Comparison of ENCODE assay signal across 25 cellular contexts in genomic region chr15:39145854-39146253, GRCh38.
A peak's percentile ranks its signal among the peaks of the same experiment; 100 is the strongest.
DNase-seq lines count a peak whose midpoint lies in the region; ATAC-seq and TF ChIP-seq lines count a peak whose summit lies in the region.
"Had no signal": no experiment of that assay in that cellular context is flagged by ENCODE, and none has a peak within 500 bp of the region (broad histone marks: within the 10 kb centered on the region; RNA-seq: fewer than 3 reads in every experiment).

No MANE protein-coding gene starts in this region.

- no peak overlapping the region for H3K27ac ChIP-seq in IMR-90 (ENCODE audit: insufficient read depth, low read length)
- H3K27ac ChIP-seq: esophagus squamous epithelium, left ventricle myocardium inferior, SK-N-MC, vagina, VCaP had no signal

- no peak overlapping the region for H2AK9ac ChIP-seq in IMR-90 (replicated peaks; ENCODE audit: low read depth, low read length, poor library complexity)

- no peak overlapping the region for H4K5ac ChIP-seq in IMR-90 (ENCODE audit: low read depth, low read length)

- no peaks in the 10 kb centered on the region for H3K9me3 ChIP-seq in IMR-90 (ENCODE audit: control insufficient read depth, insufficient read depth, low read length)
- H3K9me3 ChIP-seq: esophagus squamous epithelium, left ventricle myocardium inferior, vagina had no signal

- H3K56ac ChIP-seq in IMR-90 (ENCODE audit: extremely low read depth, insufficient read depth, low read length): no peak overlapping the region

- CTCF ChIA-PET in IMR-90 (lab: Yijun Ruan, JAX): no interaction called here

- POLR2A ChIA-PET in IMR-90 (lab: Charles Lee; ENCODE audit: unreplicated experiment): no interaction called here

- no peak for TF ChIP-seq POLR2A in IMR-90 (IDR thresholded peaks at IDR 0.05; ENCODE audit: low read depth, low read length)

- peak overlapping the region; percentile 62 for H2BK5ac ChIP-seq in IMR-90 (ENCODE audit: low read depth, low read length, poor library complexity, severe bottlenecking)

- no peak overlapping the region; the same call in 1 of the 2 replicates for H3K4me2 ChIP-seq in IMR-90 (ENCODE audit: low read depth, low read length)

- no peak overlapping the region for H3K4me3 ChIP-seq in IMR-90 (ENCODE audit: insufficient read depth, low read depth, low read length)
- no peak overlapping the region for H3K4me3 ChIP-seq in astrocyte of the spinal cord (ENCODE audit: low read depth, low read length)
- H3K4me3 ChIP-seq: esophagus squamous epithelium, left ventricle myocardium inferior, SK-N-MC, vagina had no signal

- intact Hi-C loops in IMR-90 (cut with micrococcal nuclease): no loop called here

- H3K4me1 ChIP-seq in IMR-90 (ENCODE audit: control insufficient read depth, insufficient read depth, low read length): peaks cover 15% of the 10 kb centered on the region
- H3K4me1 ChIP-seq: left ventricle myocardium inferior, vagina had no signal

- H2BK20ac ChIP-seq in IMR-90 (ENCODE audit: low read depth, low read length): peak overlapping the region; percentile 36; the same call in 1 of the 2 replicates

- TF ChIP-seq CTCF in IMR-90 (conservative IDR thresholded peaks at IDR 0.05; ENCODE audit: low read depth, low read length) (no peak), astrocyte of the spinal cord (IDR thresholded peaks at IDR 0.05; ENCODE audit: low read depth, low read length) (no peak)

- dilution Hi-C loops in IMR-90 (cut with HindIII; ENCODE audit: low sequenced_read_pairs, unreplicated experiment): no loop called here

- no peak overlapping the region for H3K4ac ChIP-seq in IMR-90 (ENCODE audit: low read depth, low read length)

- no peak overlapping the region for H3K18ac ChIP-seq in IMR-90 (ENCODE audit: low read depth, low read length)

- no TSS peak for BruUV-seq in IMR-90 (replicated peaks; lab: Mats Ljungman, UMichigan)

- ATAC-seq in IMR-90 (ENCODE audit: low read depth): peak; percentile 49; the same call in 1 of the 2 replicates
- ATAC-seq in HG03520 (IDR thresholded peaks at IDR 0.05; ENCODE audit: unreplicated experiment): no peak
- ATAC-seq in activated naive CD4-positive, alpha-beta T cell treated with anti-CD3 and anti-CD28 coated beads, Interleukin-2, amount 50 U/mL, for 72 hours: no peak

- peaks cover 0 to 25% of the 10 kb centered on the region in 2 donors for H3K36me3 Mint-ChIP-seq in activated naive CD4-positive, alpha-beta T cell treated with anti-CD3 and anti-CD28 coated beads, Interleukin-2, amount 50 U/mL, for 72 hours
- H3K36me3 Mint-ChIP-seq: activated naive CD4-positive, alpha-beta T cell treated with anti-CD3 and anti-CD28 coated beads, Interleukin-2, amount 50 U/mL, for 24 hours; CD4-positive, CD25-positive, alpha-beta regulatory T cell had no signal

- no peak overlapping the region; the same call in 2 of the 3 replicates for H2BK15ac ChIP-seq in IMR-90 (ENCODE audit: low read depth, low read length)

- TF ChIP-seq RAD21 in IMR-90 (IDR thresholded peaks at IDR 0.05; ENCODE audit: low read length): no peak

- no peak overlapping the region for H2BK120ac ChIP-seq in IMR-90 (ENCODE audit: low read depth, low read length)

- H3K36me3 ChIP-seq in IMR-90 (ENCODE audit: control insufficient read depth, insufficient read depth, low read length): no peaks in the 10 kb centered on the region
- H3K36me3 ChIP-seq: esophagus squamous epithelium, left ventricle myocardium inferior, vagina had no signal

- DNase-seq in COLO829 (ENCODE audit: low spot score): peak; percentile 32
- DNase-seq in IMR-90: peak; percentile 44
- DNase-seq in astrocyte of the spinal cord (ENCODE audit: low read depth, low spot score): peak; percentile 54
- DNase-seq in foreskin melanocyte: peak; percentile 52
- no peak for DNase-seq in activated naive CD4-positive, alpha-beta T cell treated with anti-CD3 and anti-CD28 coated beads, Interleukin-2, amount 50 U/mL, for 72 hours (ENCODE audit: low spot score in 2 of 2)
- DNase-seq in NCI-H510A (lab: John Stamatoyannopoulos, UW): no peak
- no peak for DNase-seq in inferior parietal cortex (ENCODE audit: extremely low spot score)
- DNase-seq: activated CD4-positive, alpha-beta T cell treated with anti-CD3 and anti-CD28 coated beads, Interleukin-2, amount 50 U/mL, for 1 hour; CD4-positive, CD25-positive, alpha-beta regulatory T cell; cerebellar nuclear complex; effector memory CD4-positive, alpha-beta T cell; esophagus squamous epithelium; Karpas-422; left ventricle myocardium inferior; midbrain; NCI-H1092 treated with DMSO at 0.1 percent for 48 hours; NCI-H2081; NK-92 treated with Interleukin-12 subunit alpha and Interleukin-12 subunit beta, amount 100 ng/mL, for 24 hours; posterior cingulate gyrus had no signal

- H3K9me1 ChIP-seq in IMR-90 (ENCODE audit: insufficient read depth, low read length): peaks cover 8% of the 10 kb centered on the region; the same call in 1 of the 2 replicates

- in situ Hi-C loops in IMR-90 (cut with MboI; ENCODE audit: low sequenced_read_pairs): no loop called here
- in situ Hi-C loops in astrocyte of the spinal cord (cut with HindIII; ENCODE audit: low sequenced_read_pairs): no loop called here

- H3K23ac ChIP-seq in IMR-90 (ENCODE audit: low read depth, low read length): no peak overlapping the region

- no peak overlapping the region; the same call in 1 of the 2 replicates for H3K9ac ChIP-seq in IMR-90 (ENCODE audit: low read depth, low read length)

- no peak overlapping the region for H3K27ac Mint-ChIP-seq in activated naive CD4-positive, alpha-beta T cell treated with anti-CD3 and anti-CD28 coated beads, Interleukin-2, amount 50 U/mL, for 72 hours
- H3K27ac Mint-ChIP-seq: activated naive CD4-positive, alpha-beta T cell treated with anti-CD3 and anti-CD28 coated beads, Interleukin-2, amount 50 U/mL, for 24 hours; CD4-positive, CD25-positive, alpha-beta regulatory T cell; nephron had no signal

- no peaks in the 10 kb centered on the region for H4K20me1 ChIP-seq in IMR-90 (ENCODE audit: insufficient read depth, low read length)

- H3K14ac ChIP-seq in IMR-90 (replicated peaks; ENCODE audit: low read depth, low read length): no peak overlapping the region

- H3K79me1 ChIP-seq in IMR-90 (ENCODE audit: low read depth in 1 of 2, low read length in 2 of 2): peaks cover 0 to 11% of the 10 kb centered on the region in 2 experiments; a peak in 1 of 4 replicates

- H3K27me3 ChIP-seq in IMR-90 (ENCODE audit: control insufficient read depth, insufficient read depth, low read length): no peaks in the 10 kb centered on the region
- H3K27me3 ChIP-seq: esophagus squamous epithelium, vagina had no signal

- no peak overlapping the region for H2AFZ ChIP-seq in IMR-90 (replicated peaks; ENCODE audit: low read length, poor library complexity)

- H4K8ac ChIP-seq in IMR-90 (ENCODE audit: low read depth in 2 of 2, low read length in 2 of 2): 0 out of 4 replicates have a peak overlapping the region, but pooled peaks of 1 of the 2 experiments have one; percentile 16

- no peak overlapping the region for H4K91ac ChIP-seq in IMR-90 (ENCODE audit: insufficient read depth, low read depth, low read length)

- H2AK5ac ChIP-seq in IMR-90 (ENCODE audit: low read depth, low read length): no peak overlapping the region

- no CpG with 5 or more reads among the region's 1 CpG for WGBS in IMR-90 (ENCODE audit: extremely low coverage in 2 of 2, insufficient read length in 1 of 2), 2 experiments

- H3K9me3 Mint-ChIP-seq in activated naive CD4-positive, alpha-beta T cell treated with anti-CD3 and anti-CD28 coated beads, Interleukin-2, amount 50 U/mL, for 72 hours: peaks cover 0 to 12% of the 10 kb centered on the region in 2 donors
- H3K9me3 Mint-ChIP-seq: activated naive CD4-positive, alpha-beta T cell treated with anti-CD3 and anti-CD28 coated beads, Interleukin-2, amount 50 U/mL, for 24 hours; nephron had no signal

TF ChIP-seq in IMR-90, 13 proteins besides CTCF, POLR2A, EP300 and RAD21:
- TF ChIP-seq BHLHE40 (IDR thresholded peaks at IDR 0.05; ENCODE audit: low read depth, low read length) (no peak), RFX5 (IDR thresholded peaks at IDR 0.05; ENCODE audit: low read depth, low read length) (no peak), CHD1 (IDR thresholded peaks at IDR 0.05; ENCODE audit: low read depth, low read length) (no peak), FOS (IDR thresholded peaks at IDR 0.05; ENCODE audit: low read depth, low read length) (no peak), NFE2L2 (IDR thresholded peaks at IDR 0.05; ENCODE audit: low read depth, low read length) (no peak)
- TF ChIP-seq, protein P1, sequence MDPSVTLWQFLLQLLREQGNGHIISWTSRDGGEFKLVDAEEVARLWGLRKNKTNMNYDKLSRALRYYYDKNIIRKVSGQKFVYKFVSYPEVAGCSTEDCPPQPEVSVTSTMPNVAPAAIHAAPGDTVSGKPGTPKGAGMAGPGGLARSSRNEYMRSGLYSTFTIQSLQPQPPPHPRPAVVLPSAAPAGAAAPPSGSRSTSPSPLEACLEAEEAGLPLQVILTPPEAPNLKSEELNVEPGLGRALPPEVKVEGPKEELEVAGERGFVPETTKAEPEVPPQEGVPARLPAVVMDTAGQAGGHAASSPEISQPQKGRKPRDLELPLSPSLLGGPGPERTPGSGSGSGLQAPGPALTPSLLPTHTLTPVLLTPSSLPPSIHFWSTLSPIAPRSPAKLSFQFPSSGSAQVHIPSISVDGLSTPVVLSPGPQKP (IDR thresholded peaks at IDR 0.05; ENCODE audit: borderline replicate concordance, low read depth, low read length): no peak

Comparison
In these comparisons a context has a peak if more than half of its experiments do, and no peak if none do; other contexts are left out.
1. DNase-seq: peak in COLO829 (single experiment), IMR-90 (single experiment), astrocyte of the spinal cord (single experiment) and foreskin melanocyte (single experiment); none in activated naive CD4-positive, alpha-beta T cell treated with anti-CD3 and anti-CD28 coated beads, Interleukin-2, amount 50 U/mL, for 72 hours (0 of 2), NCI-H510A (single experiment) and inferior parietal cortex (single experiment).